ENCODE assay signal across 2 cellular contexts in genomic region chr2:189425676-189426075, GRCh38.
TF ChIP-seq lines count a peak whose summit lies in the region.

No MANE protein-coding gene starts in this region.

TF ChIP-seq in GM23338, 12 proteins besides CTCF, POLR2A, EP300 and RAD21:
- TF ChIP-seq STAT1 (IDR thresholded peaks at IDR 0.05; ENCODE audit: unreplicated experiment): no peak
- TF ChIP-seq ZNF114 (CRISPR knock-in tag; IDR thresholded peaks at IDR 0.05): no peak
- no peak for TF ChIP-seq ZNF331 (CRISPR knock-in tag; IDR thresholded peaks at IDR 0.05; ENCODE audit: low read depth)
- no peak for TF ChIP-seq POLR2AphosphoS5 (IDR thresholded peaks at IDR 0.05; ENCODE audit: low read depth)
- TF ChIP-seq NANOG (IDR thresholded peaks at IDR 0.05; ENCODE audit: borderline replicate concordance): no peak
- no peak for TF ChIP-seq ZNF462 (CRISPR knock-in tag; IDR thresholded peaks at IDR 0.05)
- TF ChIP-seq, protein P1, sequence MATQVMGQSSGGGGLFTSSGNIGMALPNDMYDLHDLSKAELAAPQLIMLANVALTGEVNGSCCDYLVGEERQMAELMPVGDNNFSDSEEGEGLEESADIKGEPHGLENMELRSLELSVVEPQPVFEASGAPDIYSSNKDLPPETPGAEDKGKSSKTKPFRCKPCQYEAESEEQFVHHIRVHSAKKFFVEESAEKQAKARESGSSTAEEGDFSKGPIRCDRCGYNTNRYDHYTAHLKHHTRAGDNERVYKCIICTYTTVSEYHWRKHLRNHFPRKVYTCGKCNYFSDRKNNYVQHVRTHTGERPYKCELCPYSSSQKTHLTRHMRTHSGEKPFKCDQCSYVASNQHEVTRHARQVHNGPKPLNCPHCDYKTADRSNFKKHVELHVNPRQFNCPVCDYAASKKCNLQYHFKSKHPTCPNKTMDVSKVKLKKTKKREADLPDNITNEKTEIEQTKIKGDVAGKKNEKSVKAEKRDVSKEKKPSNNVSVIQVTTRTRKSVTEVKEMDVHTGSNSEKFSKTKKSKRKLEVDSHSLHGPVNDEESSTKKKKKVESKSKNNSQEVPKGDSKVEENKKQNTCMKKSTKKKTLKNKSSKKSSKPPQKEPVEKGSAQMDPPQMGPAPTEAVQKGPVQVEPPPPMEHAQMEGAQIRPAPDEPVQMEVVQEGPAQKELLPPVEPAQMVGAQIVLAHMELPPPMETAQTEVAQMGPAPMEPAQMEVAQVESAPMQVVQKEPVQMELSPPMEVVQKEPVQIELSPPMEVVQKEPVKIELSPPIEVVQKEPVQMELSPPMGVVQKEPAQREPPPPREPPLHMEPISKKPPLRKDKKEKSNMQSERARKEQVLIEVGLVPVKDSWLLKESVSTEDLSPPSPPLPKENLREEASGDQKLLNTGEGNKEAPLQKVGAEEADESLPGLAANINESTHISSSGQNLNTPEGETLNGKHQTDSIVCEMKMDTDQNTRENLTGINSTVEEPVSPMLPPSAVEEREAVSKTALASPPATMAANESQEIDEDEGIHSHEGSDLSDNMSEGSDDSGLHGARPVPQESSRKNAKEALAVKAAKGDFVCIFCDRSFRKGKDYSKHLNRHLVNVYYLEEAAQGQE (IDR thresholded peaks at IDR 0.05; ENCODE audit: unreplicated experiment): no peak
- TF ChIP-seq JUNB (IDR thresholded peaks at IDR 0.05; ENCODE audit: unreplicated experiment): no peak
- no peak for TF ChIP-seq ETS1 (IDR thresholded peaks at IDR 0.05)
- no peak for TF ChIP-seq EZH2phosphoT487 (IDR thresholded peaks at IDR 0.05; ENCODE audit: unreplicated experiment)
- TF ChIP-seq CREB1 (CRISPR knock-in tag; IDR thresholded peaks at IDR 0.05; ENCODE audit: low read depth): no peak
- no peak for TF ChIP-seq EZH2 (IDR thresholded peaks at IDR 0.05; ENCODE audit: low read depth, unreplicated experiment)

TF ChIP-seq in H1, 55 proteins besides CTCF, POLR2A, EP300 and RAD21:
- TF ChIP-seq BACH1 (IDR thresholded peaks at IDR 0.05; ENCODE audit: low read length): no peak
